2 cellular contexts compared by ENCODE assay signal in genomic region chr15:31080618-31081017, GRCh38.
TF ChIP-seq lines count a peak whose summit lies in the region.

No MANE protein-coding gene starts in this region.

TF ChIP-seq in SK-N-SH, 30 proteins besides CTCF, POLR2A, EP300 and RAD21 (continued from another document):
- TF ChIP-seq, protein P1, sequence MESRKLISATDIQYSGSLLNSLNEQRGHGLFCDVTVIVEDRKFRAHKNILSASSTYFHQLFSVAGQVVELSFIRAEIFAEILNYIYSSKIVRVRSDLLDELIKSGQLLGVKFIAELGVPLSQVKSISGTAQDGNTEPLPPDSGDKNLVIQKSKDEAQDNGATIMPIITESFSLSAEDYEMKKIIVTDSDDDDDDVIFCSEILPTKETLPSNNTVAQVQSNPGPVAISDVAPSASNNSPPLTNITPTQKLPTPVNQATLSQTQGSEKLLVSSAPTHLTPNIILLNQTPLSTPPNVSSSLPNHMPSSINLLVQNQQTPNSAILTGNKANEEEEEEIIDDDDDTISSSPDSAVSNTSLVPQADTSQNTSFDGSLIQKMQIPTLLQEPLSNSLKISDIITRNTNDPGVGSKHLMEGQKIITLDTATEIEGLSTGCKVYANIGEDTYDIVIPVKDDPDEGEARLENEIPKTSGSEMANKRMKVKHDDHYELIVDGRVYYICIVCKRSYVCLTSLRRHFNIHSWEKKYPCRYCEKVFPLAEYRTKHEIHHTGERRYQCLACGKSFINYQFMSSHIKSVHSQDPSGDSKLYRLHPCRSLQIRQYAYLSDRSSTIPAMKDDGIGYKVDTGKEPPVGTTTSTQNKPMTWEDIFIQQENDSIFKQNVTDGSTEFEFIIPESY (IDR thresholded peaks at IDR 0.05; ENCODE audit: borderline replicate concordance, low read depth) = no peak
- TF ChIP-seq USF2 (IDR thresholded peaks at IDR 0.05; ENCODE audit: borderline replicate concordance, low read depth, low read length) (no peak), YY1 (IDR thresholded peaks at IDR 0.05; ENCODE audit: low read depth) (no peak)

TF ChIP-seq in SK-N-SH treated with all-trans-retinoic acid at 6 μM for 48 hours, 23 proteins besides CTCF, POLR2A, EP300 and RAD21 (continued from another document):
- TF ChIP-seq GLIS3 (CRISPR knock-in tag; IDR thresholded peaks at IDR 0.05) = no peak
- TF ChIP-seq ZFP30 (CRISPR knock-in tag; IDR thresholded peaks at IDR 0.05) = no peak
- TF ChIP-seq ZNF70 (CRISPR knock-in tag; IDR thresholded peaks at IDR 0.05) = no peak
- TF ChIP-seq PPARA (CRISPR knock-in tag; IDR thresholded peaks at IDR 0.05; ENCODE audit: borderline replicate concordance) = no peak
- TF ChIP-seq ZNF565 (CRISPR knock-in tag; conservative IDR thresholded peaks at IDR 0.05; ENCODE audit: low read depth) = no peak
- TF ChIP-seq, protein P2, sequence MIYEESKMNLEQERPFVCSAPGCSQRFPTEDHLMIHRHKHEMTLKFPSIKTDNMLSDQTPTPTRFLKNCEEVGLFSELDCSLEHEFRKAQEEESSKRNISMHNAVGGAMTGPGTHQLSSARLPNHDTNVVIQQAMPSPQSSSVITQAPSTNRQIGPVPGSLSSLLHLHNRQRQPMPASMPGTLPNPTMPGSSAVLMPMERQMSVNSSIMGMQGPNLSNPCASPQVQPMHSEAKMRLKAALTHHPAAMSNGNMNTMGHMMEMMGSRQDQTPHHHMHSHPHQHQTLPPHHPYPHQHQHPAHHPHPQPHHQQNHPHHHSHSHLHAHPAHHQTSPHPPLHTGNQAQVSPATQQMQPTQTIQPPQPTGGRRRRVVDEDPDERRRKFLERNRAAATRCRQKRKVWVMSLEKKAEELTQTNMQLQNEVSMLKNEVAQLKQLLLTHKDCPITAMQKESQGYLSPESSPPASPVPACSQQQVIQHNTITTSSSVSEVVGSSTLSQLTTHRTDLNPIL (CRISPR knock-in tag; IDR thresholded peaks at IDR 0.05; ENCODE audit: low read depth) = no peak
- no peak for TF ChIP-seq ZFP3 (CRISPR knock-in tag; IDR thresholded peaks at IDR 0.05)
- no peak for TF ChIP-seq TOX (CRISPR knock-in tag; IDR thresholded peaks at IDR 0.05; ENCODE audit: borderline replicate concordance)
- no peak for TF ChIP-seq RARB (CRISPR knock-in tag; IDR thresholded peaks at IDR 0.05)
